13 cellular contexts compared by ENCODE assay signal in genomic region chr1:176515310-176515709, GRCh38. TPM values are rescaled to one million over a fixed set of nuclear protein-coding genes. Genes with fewer than 3 reads are reported as not detected.
DNase-seq lines count a peak whose midpoint lies in the region; ATAC-seq and TF ChIP-seq lines count a peak whose summit lies in the region.
"Had no signal": no experiment of that assay in that cellular context is flagged by ENCODE, and none has a peak within 500 bp of the region (broad histone marks: within the 10 kb centered on the region; RNA-seq: fewer than 3 reads in every experiment).

No MANE protein-coding gene starts in this region.

- no peaks in the 10 kb centered on the region for H3K36me3 Mint-ChIP-seq in progenitor cell of endocrine pancreas (ENCODE audit: insufficient read depth)
- H3K36me3 Mint-ChIP-seq: stimulated activated naive B cell treated with anti-CD40 and anti-IgM and Interleukin-4, amounts not matched to agents 10 μg/mL and 1 μg/mL and 100 μg/mL, for 72 hours had no signal

- H3K4me3 Mint-ChIP-seq in progenitor cell of endocrine pancreas (ENCODE audit: low read depth), result no peak overlapping the region
- H3K4me3 Mint-ChIP-seq: B cell; stimulated activated naive B cell treated with anti-CD40 and anti-IgM and Interleukin-4, amounts not matched to agents 10 μg/mL and 1 μg/mL and 100 μg/mL, for 72 hours had no signal

- H3K4me3 ChIP-seq in fibroblast of villous mesenchyme (ENCODE audit: low read depth, low read length), result no peak overlapping the region

- no peak for ATAC-seq in HG03460 (IDR thresholded peaks at IDR 0.05; ENCODE audit: unreplicated experiment)
- no peak for ATAC-seq in GM18519 (IDR thresholded peaks at IDR 0.05; ENCODE audit: low FRiP score, unreplicated experiment)
- ATAC-seq in HG02981 (IDR thresholded peaks at IDR 0.05; ENCODE audit: unreplicated experiment), result no peak
- ATAC-seq: stimulated activated naive B cell treated with anti-CD40 and anti-IgM and Interleukin-4, amounts not matched to agents 10 μg/mL and 1 μg/mL and 100 μg/mL, for 72 hours had no signal

- no peaks in the 10 kb centered on the region for H3K27me3 Mint-ChIP-seq in progenitor cell of endocrine pancreas
- H3K27me3 Mint-ChIP-seq: B cell had no signal

- no peak overlapping the region for H3K27ac Mint-ChIP-seq in progenitor cell of endocrine pancreas
- H3K27ac Mint-ChIP-seq: B cell; stimulated activated naive B cell treated with anti-CD40 and anti-IgM and Interleukin-4, amounts not matched to agents 10 μg/mL and 1 μg/mL and 100 μg/mL, for 72 hours had no signal

- TF ChIP-seq CTCF in fibroblast of villous mesenchyme (IDR thresholded peaks at IDR 0.05; ENCODE audit: insufficient read depth, low read depth, low read length), result no peak
- TF ChIP-seq CTCF in progenitor cell of endocrine pancreas (IDR thresholded peaks at IDR 0.05; ENCODE audit: unreplicated experiment), result no peak

- DNase-seq in A172 (ENCODE audit: low spot score) (peak; percentile 95), HCEC 1CT (peak; percentile 52), RKO (ENCODE audit: low spot score) (peak; percentile 14), fibroblast of villous mesenchyme (ENCODE audit: low read depth) (peak; percentile 42), progenitor cell of endocrine pancreas (ENCODE audit: low spot score, unreplicated experiment) (no peak)
- DNase-seq: effector CD8-positive, alpha-beta T cell; NCI-H226; right cardiac atrium; stimulated activated naive B cell treated with anti-CD40 and anti-IgM and Interleukin-4, amounts not matched to agents 10 μg/mL and 1 μg/mL and 100 μg/mL, for 72 hours had no signal

- H3K4me1 Mint-ChIP-seq in progenitor cell of endocrine pancreas (ENCODE audit: low read depth), result peaks cover 30% of the 10 kb centered on the region
- H3K4me1 Mint-ChIP-seq: B cell; stimulated activated naive B cell treated with anti-CD40 and anti-IgM and Interleukin-4, amounts not matched to agents 10 μg/mL and 1 μg/mL and 100 μg/mL, for 72 hours had no signal

- peaks cover 12% of the 10 kb centered on the region for H3K9me3 Mint-ChIP-seq in progenitor cell of endocrine pancreas (ENCODE audit: low read depth)

RNA-seq across cellular contexts. Expression of gene PAPPA2, which starts 52.3 kb away (rescaled TPM):
- 0.14 and 0.33 TPM in 2 replicates for total RNA-seq in A172 (2014; rRNA removed; shearing (Covaris generic))
- total RNA-seq in fibroblast of villous mesenchyme (1.3 and 1.6 TPM in 2 replicates), progenitor cell of endocrine pancreas (4.1 and 4.2 TPM in 2 replicates)
- total RNA-seq: B cell had no signal
